ENCODE assay signal across 15 cellular contexts in the genomic region with DNA sequence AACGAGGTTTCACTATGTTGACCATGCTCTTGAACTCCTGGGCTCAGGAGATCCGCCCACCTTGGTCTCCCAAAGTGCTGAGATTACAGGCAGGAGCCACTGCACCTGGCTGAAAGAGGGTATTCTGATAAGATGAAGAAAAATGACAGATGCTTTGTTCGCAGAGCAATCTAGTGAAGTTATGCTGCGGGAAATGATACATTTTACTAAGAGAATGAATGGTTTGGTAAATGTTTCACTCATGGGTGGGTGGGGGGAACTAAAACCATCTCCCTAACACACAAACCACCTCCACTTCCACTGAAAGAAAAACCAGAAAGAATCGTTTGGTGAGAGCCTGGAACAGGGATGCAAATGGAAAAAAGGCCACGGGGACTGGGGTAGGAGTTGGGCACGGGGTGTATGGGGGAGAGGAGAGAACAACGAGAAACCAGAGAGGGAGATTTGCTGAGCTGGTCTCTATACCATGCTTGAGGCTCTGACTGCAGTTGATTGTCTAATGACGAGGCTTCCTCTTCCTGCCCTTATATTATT. TPM values are rescaled to one million over a fixed set of nuclear protein-coding genes. Genes with fewer than 3 reads are reported as not detected.
"Had no signal": no experiment of that assay in that cellular context is flagged by ENCODE, and none has a peak within 500 bp of the region (broad histone marks: within the 10 kb centered on the region; RNA-seq: fewer than 3 reads in every experiment).

No MANE protein-coding gene starts in this region.

- H3K4me3 Mint-ChIP-seq: activated B cell treated with CpG ODN at 0.5 μM for 24 hours; activated naive CD4-positive, alpha-beta T cell treated with anti-CD3 and anti-CD28 coated beads for 36 hours; memory B cell; nephron had no signal

- H3K27ac Mint-ChIP-seq: activated B cell treated with CpG ODN at 0.5 μM for 24 hours; activated naive CD4-positive, alpha-beta T cell treated with anti-CD3 and anti-CD28 coated beads for 36 hours; memory B cell had no signal

- H3K9me3 Mint-ChIP-seq: activated B cell treated with CpG ODN at 0.5 μM for 24 hours; activated naive CD4-positive, alpha-beta T cell treated with anti-CD3 and anti-CD28 coated beads for 36 hours; memory B cell; nephron had no signal

- H3K36me3 Mint-ChIP-seq: memory B cell had no signal

- ATAC-seq: gastrocnemius medialis; stimulated activated naive CD8-positive, alpha-beta T cell treated with anti-CD3 and anti-CD28 coated beads, Interleukin-15, Interleukin-2, amounts not matched to agents 100 U/mL and 50 U/mL, for 24 hours had no signal

- H3K4me1 Mint-ChIP-seq: activated B cell treated with CpG ODN at 0.5 μM for 24 hours had no signal

- DNase-seq: activated B cell treated with CpG ODN at 0.5 μM for 24 hours; activated naive CD4-positive, alpha-beta T cell treated with anti-CD3 and anti-CD28 coated beads for 36 hours; caudate nucleus; cortex of kidney; effector CD8-positive, alpha-beta T cell; gastrocnemius medialis; kidney; left ventricle myocardium inferior; sigmoid colon; stimulated activated CD4-positive, alpha-beta T cell treated with anti-CD3 and anti-CD28 coated beads, Interleukin-2, amount 100 ng/mL, for 24 hours; stimulated activated naive CD8-positive, alpha-beta T cell treated with anti-CD3 and anti-CD28 coated beads, Interleukin-15, Interleukin-2, amounts not matched to agents 100 U/mL and 50 U/mL, for 24 hours; upper lobe of left lung had no signal

RNA-seq across cellular contexts. Expression of a gene that starts 52.6 kb away (rescaled TPM):
- total RNA-seq: activated B cell treated with CpG ODN at 0.5 μM for 24 hours; activated naive CD4-positive, alpha-beta T cell treated with anti-CD3 and anti-CD28 coated beads for 36 hours; gastrocnemius medialis; left ventricle myocardium inferior; pulmonary artery endothelial cell; sigmoid colon had no signal
